11 cellular contexts compared by ENCODE assay signal in the genomic region with DNA sequence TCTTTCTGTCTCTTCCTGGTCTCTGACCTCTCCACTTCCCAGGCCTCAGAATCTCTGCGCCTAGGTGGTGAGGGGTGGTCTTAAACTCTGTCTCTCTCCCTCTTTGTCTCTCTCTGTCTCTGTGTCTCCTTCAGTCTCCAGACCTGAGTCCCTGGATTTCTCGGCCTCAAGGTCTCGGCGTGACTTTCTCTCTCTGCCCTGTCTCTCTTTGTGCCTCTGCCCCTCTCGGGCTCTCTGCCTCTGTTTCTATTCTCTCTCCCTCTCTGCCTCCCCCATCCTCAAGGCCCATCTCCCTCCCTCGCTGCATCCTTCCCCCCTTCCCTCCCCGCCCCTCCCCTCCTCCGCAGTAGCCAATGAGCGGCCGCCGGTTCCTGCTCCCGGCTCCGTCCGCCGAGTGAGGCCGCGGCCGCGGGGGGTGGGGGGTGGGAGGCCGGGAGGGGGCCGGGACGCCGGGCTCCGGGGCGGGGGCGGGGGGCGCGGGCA. TPM values are rescaled to one million over a fixed set of nuclear protein-coding genes. Genes with fewer than 3 reads are reported as not detected.
DNase-seq lines count a peak whose midpoint lies in the region; ATAC-seq, FAIRE-seq and TF ChIP-seq lines count a peak whose summit lies in the region.
"Had no signal": no experiment of that assay in that cellular context is flagged by ENCODE, and none has a peak within 500 bp of the region (broad histone marks: within the 10 kb centered on the region; RNA-seq: fewer than 3 reads in every experiment).

TSS of gene CACNG7 (plus strand) at position 346 of the 483 bp plus-strand sequence. CDS start 3,554 bp downstream, outside the sequence.

- no peak for TF ChIP-seq CTCF in astrocyte of the cerebellum (IDR thresholded peaks at IDR 0.05; ENCODE audit: low read depth, low read length, missing control alignments)

- ATAC-seq in activated T-cell treated with anti-CD3 and anti-CD28 coated beads, Interleukin-2, amount 50 U/mL, for 4 hours: no peak
- no peak for ATAC-seq in HG03432 (IDR thresholded peaks at IDR 0.05; ENCODE audit: unreplicated experiment)

- peak within 1 kb of the TSS; percentile 53 for H3K4me3 Mint-ChIP-seq in activated T-cell treated with anti-CD3 and anti-CD28 coated beads, Interleukin-2, amount 50 U/mL, for 4 hours

- H3K4me1 Mint-ChIP-seq in activated T-cell treated with anti-CD3 and anti-CD28 coated beads, Interleukin-2, amount 50 U/mL, for 4 hours (ENCODE audit: low read depth): peaks cover 21% of the 10 kb centered on the region

- H3K36me3 Mint-ChIP-seq in activated T-cell treated with anti-CD3 and anti-CD28 coated beads, Interleukin-2, amount 50 U/mL, for 4 hours (ENCODE audit: insufficient read depth): no peaks in the 10 kb centered on the region

- H3K4me3 ChIP-seq in astrocyte of the cerebellum (ENCODE audit: low read depth, low read length): peak within 1 kb of the TSS; percentile 49
- H3K4me3 ChIP-seq: prostate gland had no signal

- peak within 1 kb of the TSS; percentile 49 for H3K27ac ChIP-seq in substantia nigra (ENCODE audit: low read depth, low read length, poor library complexity, severe bottlenecking)
- H3K27ac ChIP-seq: prostate gland had no signal

- in situ Hi-C loops in astrocyte of the cerebellum (cut with HindIII; ENCODE audit: low sequenced_read_pairs): loop anchor here (25.0 kb wide), 1 partner anchor 128 kb away; no protein-coding TSS in a partner anchor

- H3K27me3 Mint-ChIP-seq in activated T-cell treated with anti-CD3 and anti-CD28 coated beads, Interleukin-2, amount 50 U/mL, for 4 hours (ENCODE audit: low read depth): peaks cover 86% of the 10 kb centered on the region

- DNase-seq in activated T-cell treated with anti-CD3 and anti-CD28 coated beads, Interleukin-2, amount 50 U/mL, for 4 hours: no peak
- DNase-seq in activated T-cell treated with anti-CD3 and anti-CD28 coated beads, Interleukin-2, amount 50 U/mL, for 48 hours: no peak
- DNase-seq in astrocyte of the cerebellum (ENCODE audit: low read depth): no peak
- peak; percentile 68 for DNase-seq in iPS-NIHi7 (ENCODE audit: extremely low spot score)
- peak in 39 of 49 donors; percentile 2 to 72 (median 27) for DNase-seq in substantia nigra (lab: John Stamatoyannopoulos, UW)
- no peak for DNase-seq in stimulated activated CD4-positive, alpha-beta T cell treated with anti-CD3 and anti-CD28 coated beads, Interleukin-4, amount 100 ng/mL, for 24 hours
- no peak for DNase-seq in GM19239 (ENCODE audit: insufficient read length, low spot score)
- DNase-seq: CD4-positive, CD25-positive, alpha-beta regulatory T cell had no signal

- FAIRE-seq in GM19239 (lab: Jason Lieb, UNC): no peak

- H3K9me3 Mint-ChIP-seq in activated T-cell treated with anti-CD3 and anti-CD28 coated beads, Interleukin-2, amount 50 U/mL, for 4 hours: no peaks in the 10 kb centered on the region

RNA-seq across cellular contexts. Expression of gene CACNG7, which starts in this region (rescaled TPM):
- total RNA-seq in activated T-cell treated with anti-CD3 and anti-CD28 coated beads, Interleukin-2, amount 50 U/mL, for 4 hours: not detected
- total RNA-seq: CD4-positive, CD25-positive, alpha-beta regulatory T cell; epithelial cell of proximal tubule; prostate gland had no signal

Comparison
In these comparisons a context has a peak if more than half of its experiments do, and no peak if none do; other contexts are left out.
1. DNase-seq: peak in iPS-NIHi7 (single experiment) and substantia nigra (39 of 49); none in activated T-cell treated with anti-CD3 and anti-CD28 coated beads, Interleukin-2, amount 50 U/mL, for 4 hours (single experiment), activated T-cell treated with anti-CD3 and anti-CD28 coated beads, Interleukin-2, amount 50 U/mL, for 48 hours (0 of 2), astrocyte of the cerebellum (single experiment), stimulated activated CD4-positive, alpha-beta T cell treated with anti-CD3 and anti-CD28 coated beads, Interleukin-4, amount 100 ng/mL, for 24 hours (single experiment) and GM19239 (single experiment).